ENCODE assay signal across 1 cellular context in the genomic region with DNA sequence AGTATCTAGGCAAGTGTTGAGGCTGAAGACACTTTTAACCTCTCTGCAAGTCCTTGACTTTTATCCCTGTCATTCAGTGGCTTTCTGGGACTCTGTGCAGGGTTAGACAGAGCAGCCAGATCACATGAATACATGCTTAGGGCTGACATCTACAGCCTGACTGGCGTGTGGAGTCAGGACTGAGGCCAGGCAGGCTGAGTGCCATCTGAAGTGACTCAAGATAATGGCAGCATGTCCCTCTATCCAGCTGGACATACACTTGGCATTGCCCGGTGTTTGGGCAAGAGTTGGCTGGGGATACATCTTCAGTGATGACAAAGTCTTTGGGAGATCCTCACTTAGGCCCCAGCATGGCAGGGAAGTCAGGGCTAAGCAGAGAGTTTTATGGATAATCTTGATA.
TF ChIP-seq lines count a peak whose summit lies in the region.

No MANE protein-coding gene starts in this region.

TF ChIP-seq in HepG2, 621 proteins besides CTCF, POLR2A, EP300 and RAD21:
- TF ChIP-seq ZNF510 (CRISPR knock-in tag; IDR thresholded peaks at IDR 0.05; ENCODE audit: low read depth) (no peak), ZMAT3 (CRISPR knock-in tag; conservative IDR thresholded peaks at IDR 0.05) (no peak), KLF11 (CRISPR knock-in tag; IDR thresholded peaks at IDR 0.05) (no peak), IKZF4 (CRISPR knock-in tag; IDR thresholded peaks at IDR 0.05; ENCODE audit: borderline replicate concordance, low read depth, not compliant biosample characterization) (no peak), ZFX (CRISPR knock-in tag; IDR thresholded peaks at IDR 0.05; ENCODE audit: low read depth) (no peak), ZFP82 (CRISPR knock-in tag; IDR thresholded peaks at IDR 0.05; ENCODE audit: borderline replicate concordance) (no peak), MED1 (CRISPR knock-in tag; IDR thresholded peaks at IDR 0.05) (no peak), ZNF484 (CRISPR knock-in tag; IDR thresholded peaks at IDR 0.05; ENCODE audit: borderline replicate concordance, low read depth) (no peak)
TF ChIP-seq in HepG2: peak in this region for 0.
